8 cellular contexts compared by ENCODE assay signal in genomic region chr10:45727421-45727965, GRCh38. TPM values are rescaled to one million over a fixed set of nuclear protein-coding genes. Genes with fewer than 3 reads are reported as not detected.
DNase-seq lines count a peak whose midpoint lies in the region; ATAC-seq and TF ChIP-seq lines count a peak whose summit lies in the region.
"Not testable (repeated sequence)": the region's sequence is repeated elsewhere in the genome, so short reads cannot be mapped to it uniquely, and the experiment has no call there.

No MANE protein-coding gene starts in this region.

- not testable (repeated sequence) for H3K27me3 ChIP-seq in BE2C; skeletal muscle satellite cell (ENCODE audit: control insufficient read depth, insufficient read depth, low read length)

- not testable (repeated sequence) for DNase-seq in BE2C; LNCaP clone FGC (ENCODE audit: low read depth); activated T-helper 1 cell treated with anti-CD3 and anti-CD28 coated beads, Interleukin-12 subunit alpha, Interleukin-12 subunit beta, Interleukin-2, Interleukin-4 antibody, amounts not matched to agents 30 ng/mL and 10 ng/mL and 1 ng/mL, durations not matched to agents 14 hours and 24 hours and 36 hours (ENCODE audit: low spot score); epithelial cell of esophagus (ENCODE audit: low read depth); lower leg skin (ENCODE audit: low spot score in 2 of 2)

- peak overlapping the region; percentile 62 for H3K4me3 ChIP-seq in BE2C (ENCODE audit: low read depth, low read length)
- peak overlapping the region; percentile 71 for H3K4me3 ChIP-seq in LNCaP clone FGC (ENCODE audit: low read depth, low read length)
- H3K4me3 ChIP-seq in epithelial cell of esophagus (ENCODE audit: low read length), result peak overlapping the region; percentile 49
- peak overlapping the region; percentile 90 for H3K4me3 ChIP-seq in lower leg skin (ENCODE audit: low read depth, poor library complexity, severe bottlenecking)
- H3K4me3 ChIP-seq in skeletal muscle satellite cell (ENCODE audit: low read length), result peak overlapping the region; percentile 89

- H3K9ac ChIP-seq in skeletal muscle satellite cell (ENCODE audit: low read depth, low read length), result peak overlapping the region; percentile 89

- H3K27ac Mint-ChIP-seq in activated T-helper 1 cell treated with anti-CD3 and anti-CD28 coated beads, Interleukin-12 subunit alpha, Interleukin-12 subunit beta, Interleukin-2, Interleukin-4 antibody, amounts not matched to agents 30 ng/mL and 10 ng/mL and 1 ng/mL, durations not matched to agents 14 hours and 24 hours and 36 hours, result peak overlapping the region; percentile 65

- not testable (repeated sequence) for H3K36me3 Mint-ChIP-seq in activated T-helper 1 cell treated with anti-CD3 and anti-CD28 coated beads, Interleukin-12 subunit alpha, Interleukin-12 subunit beta, Interleukin-2, Interleukin-4 antibody, amounts not matched to agents 30 ng/mL and 10 ng/mL and 1 ng/mL, durations not matched to agents 14 hours and 24 hours and 36 hours (ENCODE audit: low read depth)

- not testable (repeated sequence) for H3K4me1 ChIP-seq in BE2C; skeletal muscle satellite cell (ENCODE audit: control insufficient read depth, insufficient read depth, low read length)

- intact Hi-C loops in activated T-helper 1 cell treated with anti-CD3 and anti-CD28 coated beads, Interleukin-12 subunit alpha, Interleukin-12 subunit beta, Interleukin-2, Interleukin-4 antibody, amounts not matched to agents 30 ng/mL and 10 ng/mL and 1 ng/mL, durations not matched to agents 14 hours and 24 hours and 36 hours (cut with micrococcal nuclease); lower leg skin (cut with DNase I; ENCODE audit: low total_unique reads): not testable (repeated sequence)

- H3K36me3 ChIP-seq in BE2C; skeletal muscle satellite cell (ENCODE audit: insufficient read depth, low read length): not testable (repeated sequence)

- peak overlapping the region; percentile 85 for H3K4me3 Mint-ChIP-seq in activated T-helper 1 cell treated with anti-CD3 and anti-CD28 coated beads, Interleukin-12 subunit alpha, Interleukin-12 subunit beta, Interleukin-2, Interleukin-4 antibody, amounts not matched to agents 30 ng/mL and 10 ng/mL and 1 ng/mL, durations not matched to agents 14 hours and 24 hours and 36 hours

- not testable (repeated sequence) for H3K27me3 Mint-ChIP-seq in activated T-helper 1 cell treated with anti-CD3 and anti-CD28 coated beads, Interleukin-12 subunit alpha, Interleukin-12 subunit beta, Interleukin-2, Interleukin-4 antibody, amounts not matched to agents 30 ng/mL and 10 ng/mL and 1 ng/mL, durations not matched to agents 14 hours and 24 hours and 36 hours (ENCODE audit: insufficient read depth)

- WGBS in lower leg skin, 2 donors, result 2 to 24% methylated on average over 3 to 19 of the region's 45 CpGs

- ATAC-seq in GM19395 (IDR thresholded peaks at IDR 0.05; ENCODE audit: unreplicated experiment) (peak; percentile 67), HG02885 (IDR thresholded peaks at IDR 0.05; ENCODE audit: poor library complexity, unreplicated experiment) (peak; percentile 65)

- not testable (repeated sequence) for TF ChIP-seq POLR2A in lower leg skin (IDR thresholded peaks at IDR 0.05)

- not testable (repeated sequence) for TF ChIP-seq CTCF in BE2C (IDR thresholded peaks at IDR 0.05; ENCODE audit: low read depth, low read length); LNCaP clone FGC (IDR thresholded peaks at IDR 0.05; ENCODE audit: control insufficient read depth, extremely low read depth, insufficient read depth); epithelial cell of esophagus (IDR thresholded peaks at IDR 0.05; ENCODE audit: insufficient read depth, low read depth, low read length, missing control alignments); lower leg skin (IDR thresholded peaks at IDR 0.05)

- peaks cover 10% of the 10 kb centered on the region for H3K4me1 Mint-ChIP-seq in activated T-helper 1 cell treated with anti-CD3 and anti-CD28 coated beads, Interleukin-12 subunit alpha, Interleukin-12 subunit beta, Interleukin-2, Interleukin-4 antibody, amounts not matched to agents 30 ng/mL and 10 ng/mL and 1 ng/mL, durations not matched to agents 14 hours and 24 hours and 36 hours (ENCODE audit: low read depth)

- H3K9me3 Mint-ChIP-seq in activated T-helper 1 cell treated with anti-CD3 and anti-CD28 coated beads, Interleukin-12 subunit alpha, Interleukin-12 subunit beta, Interleukin-2, Interleukin-4 antibody, amounts not matched to agents 30 ng/mL and 10 ng/mL and 1 ng/mL, durations not matched to agents 14 hours and 24 hours and 36 hours, result not testable (repeated sequence)

- peak overlapping the region; percentile 82 for H3K4me2 ChIP-seq in skeletal muscle satellite cell (ENCODE audit: low read length)

- not testable (repeated sequence) for H3K9me3 ChIP-seq in BE2C; skeletal muscle satellite cell (replicated peaks; ENCODE audit: low read length)

RNA-seq across cellular contexts. Expression of gene WASHC2C, which starts 0.4 kb away (rescaled TPM):
- 7.3 TPM for polyA plus RNA-seq in BE2C (2012; ENCODE audit: insufficient read depth, insufficient read length, low read depth)
- 26.6 and 27.2 TPM in 2 replicates for total RNA-seq in activated T-helper 1 cell treated with anti-CD3 and anti-CD28 coated beads, Interleukin-12 subunit alpha, Interleukin-12 subunit beta, Interleukin-2, Interleukin-4 antibody, amounts not matched to agents 30 ng/mL and 10 ng/mL and 1 ng/mL, durations not matched to agents 14 hours and 24 hours and 36 hours
- 10 to 100 TPM; 26.5 to 30.8 (median 29.5) TPM for total RNA-seq in lower leg skin
- 22.9 and 29.7 TPM in 2 replicates for total RNA-seq in skeletal muscle satellite cell (2012; rRNA removed)

RNA-seq across cellular contexts. Expression of gene ZFAND4, which starts 54.9 kb away (rescaled TPM):
- polyA plus RNA-seq in BE2C (2012; ENCODE audit: insufficient read depth, insufficient read length, low read depth), result 4.8 TPM
- total RNA-seq in activated T-helper 1 cell treated with anti-CD3 and anti-CD28 coated beads, Interleukin-12 subunit alpha, Interleukin-12 subunit beta, Interleukin-2, Interleukin-4 antibody, amounts not matched to agents 30 ng/mL and 10 ng/mL and 1 ng/mL, durations not matched to agents 14 hours and 24 hours and 36 hours, result 11.1 and 11.5 TPM in 2 replicates
- total RNA-seq in lower leg skin, result 10 to 100 TPM; 22.2 to 27.8 (median 23.0) TPM
- 4.6 and 5.9 TPM in 2 replicates for total RNA-seq in skeletal muscle satellite cell (2012; rRNA removed)
